ENCODE assay signal across 14 cellular contexts in genomic region chr10:79391231-79392019, GRCh38. TPM values are rescaled to one million over a fixed set of nuclear protein-coding genes. Genes with fewer than 3 reads are reported as not detected.
DNase-seq lines count a peak whose midpoint lies in the region; ATAC-seq, FAIRE-seq and TF ChIP-seq lines count a peak whose summit lies in the region.
"Had no signal": no experiment of that assay in that cellular context is flagged by ENCODE, and none has a peak within 500 bp of the region (broad histone marks: within the 10 kb centered on the region; RNA-seq: fewer than 3 reads in every experiment).

No MANE protein-coding gene starts in this region.

- no peak for FAIRE-seq in pancreas (lab: Jason Lieb, UNC)

- DNase-seq in AG08395 (ENCODE audit: low spot score) (peak; percentile 41), Peyer's patch (peak in 2 of 3 donors; percentile 42 to 43), Right ventricle myocardium inferior (ENCODE audit: missing footprints) (peak; percentile 45), pancreas (peak in 5 of 6 donors; percentile 2 to 62 (median 8)), dedifferentiated amniotic fluid mesenchymal stem cell (ENCODE audit: extremely low spot score) (no peak), NCI-H524 (lab: John Stamatoyannopoulos, UW) (no peak)
- DNase-seq: activated CD4-positive, alpha-beta T cell treated with anti-CD3 and anti-CD28 coated beads, Interleukin-2, amount 50 U/mL, for 4 hours; BE2C; naive B cell; NCI-H510A; stimulated activated naive CD4-positive, alpha-beta T cell had no signal

- H3K27me3 ChIP-seq in Peyer's patch (no peaks in the 10 kb centered on the region), pancreas (no peaks in the 10 kb centered on the region)
- H3K27me3 ChIP-seq: adrenal gland, BE2C had no signal

- ATAC-seq in Right ventricle myocardium inferior (peak; percentile 14), pancreas (peak in 2 of 4 donors; percentile 17), HG02852 (IDR thresholded peaks at IDR 0.05; ENCODE audit: unreplicated experiment) (no peak), HG03460 (IDR thresholded peaks at IDR 0.05; ENCODE audit: unreplicated experiment) (no peak)

- H3K4me3 ChIP-seq in Peyer's patch: no peak overlapping the region
- no peak overlapping the region for H3K4me3 ChIP-seq in pancreas
- H3K4me3 ChIP-seq: adrenal gland had no signal

- H3K4me1 ChIP-seq in Peyer's patch: peaks cover 0 to 3% (median 0%) of the 10 kb centered on the region in 4 donors
- no peaks in the 10 kb centered on the region for H3K4me1 ChIP-seq in pancreas
- H3K4me1 ChIP-seq: adrenal gland, BE2C had no signal

- H3K27ac ChIP-seq in Peyer's patch: peak overlapping the region in 1 of 4 donors; percentile 37
- H3K27ac ChIP-seq in pancreas: no peak overlapping the region

- H3K36me3 ChIP-seq in Peyer's patch (peaks cover 0 to 6% (median 0%) of the 10 kb centered on the region in 3 donors), pancreas (no peaks in the 10 kb centered on the region)
- H3K36me3 ChIP-seq: BE2C had no signal

- H3K9me3 ChIP-seq in Peyer's patch (no peaks in the 10 kb centered on the region), pancreas (no peaks in the 10 kb centered on the region)
- H3K9me3 ChIP-seq: adrenal gland, BE2C had no signal

- 88 to 89% methylated on average over 12 of the region's 12 CpGs for WGBS in pancreas, 2 donors

- intact Hi-C loops in Right ventricle myocardium inferior (cut with DNase I): no loop called here
- intact Hi-C loops in pancreas (cut with DNase I): no loop called here

- no peak for TF ChIP-seq POLR2A in Peyer's patch (IDR thresholded peaks at IDR 0.05)

- TF ChIP-seq CTCF in Peyer's patch (IDR thresholded peaks at IDR 0.05) (no peak), pancreas (IDR thresholded peaks at IDR 0.05) (no peak)

RNA-seq across cellular contexts. Expression of gene PPIF, which starts 44.2 kb away (rescaled TPM):
- total RNA-seq in Peyer's patch: 10 to 100 TPM; 35.7 to 57.8 (median 45.0) TPM
- 151 TPM for total RNA-seq in Right ventricle myocardium inferior
- total RNA-seq in pancreas: 10 to 100 TPM; 35.8 to 61.8 (median 46.8) TPM
- 10 to 100 TPM; 21.2 to 37.0 TPM for polyA plus RNA-seq in pancreas

RNA-seq across cellular contexts. Expression of gene ZCCHC24, which starts 54.0 kb away (rescaled TPM):
- 10 to 100 TPM in 2 of 4 donors, 1 to 10 TPM in 2; 2.8 to 39.6 (median 9.3) TPM for total RNA-seq in Peyer's patch
- total RNA-seq in Right ventricle myocardium inferior: 60.1 TPM
- 10 to 100 TPM in 1 of 6 donors, 1 to 10 TPM in 5; 3.5 to 13.2 (median 6.9) TPM for total RNA-seq in pancreas
- polyA plus RNA-seq in pancreas: 10 to 100 TPM in 1 of 2 donors, 1 to 10 TPM in 1; 6.6 to 10.4 TPM

Comparison
In these comparisons a context has a peak if more than half of its experiments do, and no peak if none do; other contexts are left out.
1. DNase-seq: peak in AG08395 (single experiment), Peyer's patch (2 of 3), Right ventricle myocardium inferior (single experiment) and pancreas (5 of 6); none in dedifferentiated amniotic fluid mesenchymal stem cell (single experiment) and NCI-H524 (0 of 2).